23 cellular contexts compared by ENCODE assay signal in the genomic region with DNA sequence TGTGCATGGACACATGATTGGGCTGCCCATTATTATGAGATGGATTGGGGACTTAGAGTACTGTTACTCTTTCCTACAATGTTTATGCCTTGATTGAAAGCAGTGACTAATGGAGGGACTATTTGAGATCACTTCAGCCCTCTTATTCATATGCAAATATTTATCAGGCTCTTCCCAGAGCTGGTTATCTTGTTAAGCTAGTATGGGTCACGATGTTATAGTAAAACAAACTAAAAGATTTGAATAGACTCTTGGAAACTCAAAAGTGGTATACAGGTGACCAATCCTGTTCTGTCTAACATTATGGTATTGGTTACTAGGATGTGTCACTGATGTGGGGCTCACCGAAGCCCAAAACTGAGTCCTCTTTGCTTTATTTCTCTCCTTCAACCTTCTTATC.
"Had no signal": no experiment of that assay in that cellular context is flagged by ENCODE, and none has a peak within 500 bp of the region (broad histone marks: within the 10 kb centered on the region; RNA-seq: fewer than 3 reads in every experiment).

No MANE protein-coding gene starts in this region.

- H3K79me2 ChIP-seq: parathyroid adenoma had no signal

- H3K4me3 ChIP-seq: coronary artery, esophagus squamous epithelium, neural progenitor cell, right lobe of liver, stomach, thyroid gland, vagina had no signal

- H3K27ac ChIP-seq: coronary artery, esophagus squamous epithelium, neural progenitor cell, parathyroid adenoma, right lobe of liver, stomach, thyroid gland, vagina had no signal

- H3K4me2 ChIP-seq: neural progenitor cell had no signal

- H3K36me3 ChIP-seq: esophagus squamous epithelium, right lobe of liver, stomach, thyroid gland, vagina had no signal

- H3K4me1 ChIP-seq: esophagus squamous epithelium, neural progenitor cell, parathyroid adenoma, right lobe of liver, stomach, thyroid gland, vagina had no signal

- H3K27me3 ChIP-seq: esophagus squamous epithelium, neural progenitor cell, thyroid gland, vagina had no signal

- FAIRE-seq: endothelial cell of umbilical vein, frontal cortex, keratinocyte, small intestine had no signal

- H3K9ac ChIP-seq: neural progenitor cell, parathyroid adenoma had no signal

- DNase-seq: dermis blood vessel endothelial cell; effector memory CD4-positive, alpha-beta T cell; erythroblast; esophagus squamous epithelium; hypothalamus; mesenchymal stem cell; midbrain; naive thymus-derived CD4-positive, alpha-beta T cell; right lobe of liver; small intestine; stimulated activated CD4-positive, alpha-beta T cell treated with anti-CD3 and anti-CD28 coated beads, Interleukin-15, amount 100 ng/mL, for 24 hours; stimulated activated CD4-positive, alpha-beta T cell treated with anti-CD3 and anti-CD28 coated beads, Interleukin-2, amount 100 ng/mL, for 48 hours; stimulated activated naive CD4-positive, alpha-beta T cell treated with Interleukin-2 at 50 U/mL for 16 hours; stomach; thyroid gland; trophoblast cell had no signal
